Comparison of ENCODE assay signal across 9 cellular contexts in genomic region chr16:31216552-31217530, GRCh38. TPM values are rescaled to one million over a fixed set of nuclear protein-coding genes. Genes with fewer than 3 reads are reported as not detected.
DNase-seq lines count a peak whose midpoint lies in the region; ATAC-seq and TF ChIP-seq lines count a peak whose summit lies in the region.
"Had no signal": no experiment of that assay in that cellular context is flagged by ENCODE, and none has a peak within 500 bp of the region (broad histone marks: within the 10 kb centered on the region; RNA-seq: fewer than 3 reads in every experiment).

Gene PYDC1 (minus strand): TSS chr16:31217135. CDS start chr16:31217028, 107 bp downstream.

- H3K27ac ChIP-seq in skin epidermis = peak within 1 kb of the TSS in 5 of 21 experiments; percentile 2 to 69 (median 31)

- peak within 1 kb of the TSS; percentile 29 for H3K9ac ChIP-seq in iPS-15b (ENCODE audit: low read depth, low read length)

- CTCF ChIA-PET in HEK293T (lab: Yijun Ruan, JAX) = interaction anchor here (0.6 kb wide), 2 partner anchors 8 to 27 kb away, joined by 3 to 5 read pairs; no protein-coding TSS in a partner anchor

- H3K27me3 Mint-ChIP-seq in HFFc6 (ENCODE audit: insufficient read depth) = peaks cover 50% of the 10 kb centered on the region

- DNase-seq in HEK293T (ENCODE audit: extremely low spot score) (peak; percentile 8), NCI-H526 treated with DMSO at 0.1 percent for 48 hours (lab: John Stamatoyannopoulos, UW) (no peak), HFFc6 (no peak)
- no peak for DNase-seq in activated naive CD4-positive, alpha-beta T cell treated with anti-CD3 and anti-CD28 coated beads, Interleukin-2, amount 50 U/mL, for 72 hours (ENCODE audit: low spot score in 2 of 2)
- DNase-seq: left cardiac atrium had no signal

- H3K9me3 ChIP-seq in iPS-15b (ENCODE audit: control insufficient read depth, insufficient read depth, low read length) = no peaks in the 10 kb centered on the region

- peaks cover 7% of the 10 kb centered on the region for H3K4me1 Mint-ChIP-seq in HFFc6 (ENCODE audit: low read depth)

- peak; percentile 25 to 28 for ATAC-seq in activated naive CD4-positive, alpha-beta T cell treated with anti-CD3 and anti-CD28 coated beads, Interleukin-2, amount 50 U/mL, for 72 hours
- ATAC-seq in HG02970 (IDR thresholded peaks at IDR 0.05; ENCODE audit: low FRiP score, unreplicated experiment) = no peak
- no peak for ATAC-seq in HG03442 (IDR thresholded peaks at IDR 0.05; ENCODE audit: unreplicated experiment)

- POLR2A ChIA-PET in HEK293T (lab: Yijun Ruan, JAX) = interaction anchor here (2.0 kb wide), 1 partner anchor 37 kb away, joined by 8 read pairs; the partner anchor contains the start of gene FUS

- no peak for TF ChIP-seq CTCF in HFFc6 (IDR thresholded peaks at IDR 0.05)

- H3K27me3 ChIP-seq in iPS-15b (ENCODE audit: control insufficient read depth, insufficient read depth, low read length) = peaks cover 35% of the 10 kb centered on the region

- H3K9me3 Mint-ChIP-seq in activated naive CD4-positive, alpha-beta T cell treated with anti-CD3 and anti-CD28 coated beads, Interleukin-2, amount 50 U/mL, for 72 hours = no peaks in the 10 kb centered on the region
- H3K9me3 Mint-ChIP-seq in HFFc6 = no peaks in the 10 kb centered on the region

- no peaks in the 10 kb centered on the region for H3K36me3 Mint-ChIP-seq in activated naive CD4-positive, alpha-beta T cell treated with anti-CD3 and anti-CD28 coated beads, Interleukin-2, amount 50 U/mL, for 72 hours
- no peaks in the 10 kb centered on the region for H3K36me3 Mint-ChIP-seq in HFFc6 (ENCODE audit: low read depth)

- H3K4me3 ChIP-seq in iPS-15b (ENCODE audit: low read depth, low read length) = peak within 1 kb of the TSS; percentile 79
- peak within 1 kb of the TSS in 5 of 7 experiments; percentile 4 to 45 (median 26) for H3K4me3 ChIP-seq in skin epidermis

- H3K4me3 Mint-ChIP-seq in HFFc6 = no peak within 1 kb of the TSS; the same call in 1 of the 2 replicates

- H3K27ac Mint-ChIP-seq in activated naive CD4-positive, alpha-beta T cell treated with anti-CD3 and anti-CD28 coated beads, Interleukin-2, amount 50 U/mL, for 72 hours = no peak within 1 kb of the TSS
- no peak within 1 kb of the TSS for H3K27ac Mint-ChIP-seq in HFFc6

- no peaks in the 10 kb centered on the region for H3K36me3 ChIP-seq in iPS-15b (ENCODE audit: control insufficient read depth, insufficient read depth, low read length)

- peaks cover 5% of the 10 kb centered on the region for H3K4me1 ChIP-seq in iPS-15b (ENCODE audit: control insufficient read depth, insufficient read depth, low read length)

TF ChIP-seq in HEK293T, 16 proteins besides CTCF, POLR2A, EP300 and RAD21:
- TF ChIP-seq FOXA1 (IDR thresholded peaks at IDR 0.05) = no peak
- TF ChIP-seq PKNOX1 (IDR thresholded peaks at IDR 0.05) = no peak
- TF ChIP-seq SUZ12 (IDR thresholded peaks at IDR 0.05) = no peak
- no peak for TF ChIP-seq SP1 (IDR thresholded peaks at IDR 0.05)
- TF ChIP-seq LEF1 (IDR thresholded peaks at IDR 0.05; ENCODE audit: borderline replicate concordance) = no peak
- no peak for TF ChIP-seq ELF4 (IDR thresholded peaks at IDR 0.05)
- no peak for TF ChIP-seq ZNF384 (IDR thresholded peaks at IDR 0.05)
- TF ChIP-seq CTBP1 (IDR thresholded peaks at IDR 0.05; ENCODE audit: borderline replicate concordance) = no peak
- no peak for TF ChIP-seq FOXM1 (IDR thresholded peaks at IDR 0.05; ENCODE audit: borderline replicate concordance)
- TF ChIP-seq L3MBTL2 (conservative IDR thresholded peaks at IDR 0.05) = no peak
- no peak for TF ChIP-seq NFRKB (IDR thresholded peaks at IDR 0.05)
- no peak for TF ChIP-seq FOXK2 (IDR thresholded peaks at IDR 0.05)
- no peak for TF ChIP-seq TARDBP (IDR thresholded peaks at IDR 0.05)
- TF ChIP-seq HDGF (IDR thresholded peaks at IDR 0.05; ENCODE audit: borderline replicate concordance) = no peak
- no peak for TF ChIP-seq BHLHE40 (IDR thresholded peaks at IDR 0.05; ENCODE audit: borderline replicate concordance)

RNA-seq across cellular contexts. Expression of gene PYDC1, which starts in this region (rescaled TPM):
- not detected for total RNA-seq in activated naive CD4-positive, alpha-beta T cell treated with anti-CD3 and anti-CD28 coated beads, Interleukin-2, amount 50 U/mL, for 72 hours
- total RNA-seq in HFFc6 (2021; fragmentation: NEBNext Ultra II Directional; extraction: Animal tissue kit (Norgen Biotek cat#: 25700)) = not detected
- total RNA-seq: left cardiac atrium had no signal

Comparison
In these comparisons a context has a peak if more than half of its experiments do, and no peak if none do; other contexts are left out.
1. Peak in ATAC-seq in activated naive CD4-positive, alpha-beta T cell treated with anti-CD3 and anti-CD28 coated beads, Interleukin-2, amount 50 U/mL, for 72 hours; RNA of the gene not detected or under 1 TPM.